33 cellular contexts compared by ENCODE assay signal in the genomic region with DNA sequence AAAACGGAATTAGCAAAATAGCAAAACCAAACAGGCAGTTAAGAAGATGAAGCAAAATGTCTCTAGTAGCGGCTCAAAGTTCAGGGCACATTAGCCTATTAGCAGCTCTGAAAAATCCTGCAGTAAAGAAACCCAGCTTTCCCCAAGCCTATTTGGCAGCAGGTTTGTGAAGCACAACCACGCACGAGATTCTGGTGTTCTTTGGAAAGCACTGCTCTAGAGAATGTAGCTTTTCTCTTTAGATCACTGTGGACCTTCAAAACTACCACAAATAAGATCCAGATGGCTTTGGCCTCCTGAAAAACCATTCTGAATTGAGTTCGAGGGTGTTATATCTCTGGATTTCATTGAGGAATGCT. TPM values are rescaled to one million over a fixed set of nuclear protein-coding genes. Genes with fewer than 3 reads are reported as not detected.
DNase-seq lines count a peak whose midpoint lies in the region; ATAC-seq and TF ChIP-seq lines count a peak whose summit lies in the region.
"Had no signal": no experiment of that assay in that cellular context is flagged by ENCODE, and none has a peak within 500 bp of the region (broad histone marks: within the 10 kb centered on the region; RNA-seq: fewer than 3 reads in every experiment).

No MANE protein-coding gene starts in this region.

- peaks cover 24% of the 10 kb centered on the region for H3K9me3 Mint-ChIP-seq in WTC11
- H3K9me3 Mint-ChIP-seq: activated CD4-positive, alpha-beta memory T cell treated with anti-CD3 and anti-CD28 coated beads for 36 hours; CD4-positive, alpha-beta T cell; effector memory CD8-positive, alpha-beta T cell; memory B cell had no signal

- ATAC-seq in WTC11 (no peak), left ventricle myocardium superior (peak; percentile 47), sciatic nerve (no peak), GM19452 (IDR thresholded peaks at IDR 0.05; ENCODE audit: unreplicated experiment) (no peak), GM21825 (IDR thresholded peaks at IDR 0.05; ENCODE audit: unreplicated experiment) (no peak), GM18873 (IDR thresholded peaks at IDR 0.05; ENCODE audit: low FRiP score, unreplicated experiment) (no peak)
- ATAC-seq: effector memory CD8-positive, alpha-beta T cell; K562 had no signal

- no peaks in the 10 kb centered on the region for H3K27me3 Mint-ChIP-seq in WTC11 (ENCODE audit: low read depth)

- H3K27ac Mint-ChIP-seq in WTC11, result 0 out of 2 replicates have a peak overlapping the region, but pooled peaks have one; percentile 9
- H3K27ac Mint-ChIP-seq: activated CD4-positive, alpha-beta memory T cell treated with anti-CD3 and anti-CD28 coated beads for 36 hours; activated naive CD8-positive, alpha-beta T cell; brain; CD4-positive, alpha-beta T cell; effector memory CD8-positive, alpha-beta T cell; memory B cell; naive B cell had no signal

- intact Hi-C loops in left ventricle myocardium superior (cut with micrococcal nuclease) (no loop called here), sciatic nerve (cut with DNase I) (no loop called here)

- no peak overlapping the region for H3K4me3 Mint-ChIP-seq in WTC11
- H3K4me3 Mint-ChIP-seq: activated CD4-positive, alpha-beta memory T cell treated with anti-CD3 and anti-CD28 coated beads for 36 hours; activated naive CD8-positive, alpha-beta T cell; CD4-positive, alpha-beta T cell; effector memory CD8-positive, alpha-beta T cell; memory B cell; naive B cell had no signal

- peak; percentile 43 for DNase-seq in AG20443 (ENCODE audit: low spot score)
- DNase-seq in WTC11 (ENCODE audit: low spot score), result no peak
- DNase-seq in left ventricle myocardium superior, result no peak
- DNase-seq in sciatic nerve (ENCODE audit: low spot score), result peak; percentile 26
- DNase-seq in cerebellar cortex (ENCODE audit: low spot score), result no peak
- DNase-seq: activated CD4-positive, alpha-beta memory T cell treated with anti-CD3 and anti-CD28 coated beads for 36 hours; activated CD4-positive, CD25-positive, alpha-beta regulatory T cell; CD4-positive, alpha-beta T cell; effector memory CD8-positive, alpha-beta T cell; EL; GOT3; MG63; naive B cell; NCI-H2081; NCI-H345; NCI-H774; nucleus accumbens; SHP77; spleen; stimulated activated CD4-positive, alpha-beta T cell treated with anti-CD3 and anti-CD28 coated beads, Interleukin-4, amount 100 ng/mL, for 4 hours; stimulated activated naive CD4-positive, alpha-beta T cell; T-helper 9 cell; testis had no signal

- CTCF ChIA-PET in WTC11 (lab: Charles Lee), result no interaction called here

- no peak for TF ChIP-seq CTCF in WTC11 (IDR thresholded peaks at IDR 0.05)

- H3K36me3 Mint-ChIP-seq in WTC11, result peaks cover 6% of the 10 kb centered on the region
- H3K36me3 Mint-ChIP-seq: activated CD4-positive, alpha-beta memory T cell treated with anti-CD3 and anti-CD28 coated beads for 36 hours; activated naive CD8-positive, alpha-beta T cell; brain; memory B cell had no signal

- POLR2A ChIA-PET in WTC11 (lab: Charles Lee), result interaction anchor here (0.8 kb wide), 1 partner anchor 78 kb away, joined by 3 read pairs; no protein-coding TSS in a partner anchor

- H3K4me1 Mint-ChIP-seq in WTC11, result no peaks in the 10 kb centered on the region
- H3K4me1 Mint-ChIP-seq: memory B cell, naive B cell had no signal

TF ChIP-seq in WTC11, 78 proteins besides CTCF, POLR2A, EP300 and RAD21:
- TF ChIP-seq, protein P1, sequence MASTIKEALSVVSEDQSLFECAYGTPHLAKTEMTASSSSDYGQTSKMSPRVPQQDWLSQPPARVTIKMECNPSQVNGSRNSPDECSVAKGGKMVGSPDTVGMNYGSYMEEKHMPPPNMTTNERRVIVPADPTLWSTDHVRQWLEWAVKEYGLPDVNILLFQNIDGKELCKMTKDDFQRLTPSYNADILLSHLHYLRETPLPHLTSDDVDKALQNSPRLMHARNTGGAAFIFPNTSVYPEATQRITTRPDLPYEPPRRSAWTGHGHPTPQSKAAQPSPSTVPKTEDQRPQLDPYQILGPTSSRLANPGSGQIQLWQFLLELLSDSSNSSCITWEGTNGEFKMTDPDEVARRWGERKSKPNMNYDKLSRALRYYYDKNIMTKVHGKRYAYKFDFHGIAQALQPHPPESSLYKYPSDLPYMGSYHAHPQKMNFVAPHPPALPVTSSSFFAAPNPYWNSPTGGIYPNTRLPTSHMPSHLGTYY (CRISPR knock-in tag; IDR thresholded peaks at IDR 0.05), result no peak
- TF ChIP-seq, protein P2, sequence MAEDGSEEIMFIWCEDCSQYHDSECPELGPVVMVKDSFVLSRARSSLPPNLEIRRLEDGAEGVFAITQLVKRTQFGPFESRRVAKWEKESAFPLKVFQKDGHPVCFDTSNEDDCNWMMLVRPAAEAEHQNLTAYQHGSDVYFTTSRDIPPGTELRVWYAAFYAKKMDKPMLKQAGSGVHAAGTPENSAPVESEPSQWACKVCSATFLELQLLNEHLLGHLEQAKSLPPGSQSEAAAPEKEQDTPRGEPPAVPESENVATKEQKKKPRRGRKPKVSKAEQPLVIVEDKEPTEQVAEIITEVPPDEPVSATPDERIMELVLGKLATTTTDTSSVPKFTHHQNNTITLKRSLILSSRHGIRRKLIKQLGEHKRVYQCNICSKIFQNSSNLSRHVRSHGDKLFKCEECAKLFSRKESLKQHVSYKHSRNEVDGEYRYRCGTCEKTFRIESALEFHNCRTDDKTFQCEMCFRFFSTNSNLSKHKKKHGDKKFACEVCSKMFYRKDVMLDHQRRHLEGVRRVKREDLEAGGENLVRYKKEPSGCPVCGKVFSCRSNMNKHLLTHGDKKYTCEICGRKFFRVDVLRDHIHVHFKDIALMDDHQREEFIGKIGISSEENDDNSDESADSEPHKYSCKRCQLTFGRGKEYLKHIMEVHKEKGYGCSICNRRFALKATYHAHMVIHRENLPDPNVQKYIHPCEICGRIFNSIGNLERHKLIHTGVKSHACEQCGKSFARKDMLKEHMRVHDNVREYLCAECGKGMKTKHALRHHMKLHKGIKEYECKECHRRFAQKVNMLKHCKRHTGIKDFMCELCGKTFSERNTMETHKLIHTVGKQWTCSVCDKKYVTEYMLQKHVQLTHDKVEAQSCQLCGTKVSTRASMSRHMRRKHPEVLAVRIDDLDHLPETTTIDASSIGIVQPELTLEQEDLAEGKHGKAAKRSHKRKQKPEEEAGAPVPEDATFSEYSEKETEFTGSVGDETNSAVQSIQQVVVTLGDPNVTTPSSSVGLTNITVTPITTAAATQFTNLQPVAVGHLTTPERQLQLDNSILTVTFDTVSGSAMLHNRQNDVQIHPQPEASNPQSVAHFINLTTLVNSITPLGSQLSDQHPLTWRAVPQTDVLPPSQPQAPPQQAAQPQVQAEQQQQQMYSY (CRISPR knock-in tag; IDR thresholded peaks at IDR 0.05), result no peak
- no peak for TF ChIP-seq FOXJ3 (CRISPR knock-in tag; IDR thresholded peaks at IDR 0.05; ENCODE audit: borderline replicate concordance)
- no peak for TF ChIP-seq FOXK1 (CRISPR knock-in tag; IDR thresholded peaks at IDR 0.05)
- TF ChIP-seq, protein P3, sequence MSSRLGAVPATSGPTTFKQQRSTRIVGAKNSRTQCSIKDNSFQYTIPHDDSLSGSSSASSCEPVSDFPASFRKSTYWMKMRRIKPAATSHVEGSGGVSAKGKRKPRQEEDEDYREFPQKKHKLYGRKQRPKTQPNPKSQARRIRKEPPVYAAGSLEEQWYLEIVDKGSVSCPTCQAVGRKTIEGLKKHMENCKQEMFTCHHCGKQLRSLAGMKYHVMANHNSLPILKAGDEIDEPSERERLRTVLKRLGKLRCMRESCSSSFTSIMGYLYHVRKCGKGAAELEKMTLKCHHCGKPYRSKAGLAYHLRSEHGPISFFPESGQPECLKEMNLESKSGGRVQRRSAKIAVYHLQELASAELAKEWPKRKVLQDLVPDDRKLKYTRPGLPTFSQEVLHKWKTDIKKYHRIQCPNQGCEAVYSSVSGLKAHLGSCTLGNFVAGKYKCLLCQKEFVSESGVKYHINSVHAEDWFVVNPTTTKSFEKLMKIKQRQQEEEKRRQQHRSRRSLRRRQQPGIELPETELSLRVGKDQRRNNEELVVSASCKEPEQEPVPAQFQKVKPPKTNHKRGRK (CRISPR knock-in tag; IDR thresholded peaks at IDR 0.05; ENCODE audit: borderline replicate concordance), result no peak
- TF ChIP-seq IRF2 (CRISPR knock-in tag; IDR thresholded peaks at IDR 0.05; ENCODE audit: borderline replicate concordance, low read depth), result no peak
- no peak for TF ChIP-seq SOX15 (CRISPR knock-in tag; IDR thresholded peaks at IDR 0.05)

RNA-seq across cellular contexts. Expression of a gene that starts 37.4 kb away (rescaled TPM):
- not detected in 3 replicates for total RNA-seq in WTC11 (2021)
- total RNA-seq in left ventricle myocardium superior, result not detected
- total RNA-seq in sciatic nerve, result not detected
- total RNA-seq: CD4-positive, alpha-beta T cell; esophagus muscularis mucosa; K562; kidney epithelial cell had no signal

RNA-seq across cellular contexts. Expression of a gene that starts 51.1 kb away (rescaled TPM):
- total RNA-seq in WTC11 (2021), result not detected in 3 replicates
- not detected for total RNA-seq in left ventricle myocardium superior
- total RNA-seq in sciatic nerve, result not detected
- total RNA-seq: activated CD4-positive, alpha-beta memory T cell treated with anti-CD3 and anti-CD28 coated beads for 36 hours; CD4-positive, alpha-beta T cell; esophagus muscularis mucosa; K562; kidney epithelial cell; OCI-LY7; spleen had no signal

Comparison
In these comparisons a context has a peak if more than half of its experiments do, and no peak if none do; other contexts are left out.
1. DNase-seq: peak in AG20443 (single experiment) and sciatic nerve (single experiment); none in WTC11 (single experiment), left ventricle myocardium superior (single experiment) and cerebellar cortex (single experiment).